Comparison of ENCODE assay signal across 34 cellular contexts in genomic region chr13:105168295-105168694, GRCh38.
"Had no signal": no experiment of that assay in that cellular context is flagged by ENCODE, and none has a peak within 500 bp of the region (broad histone marks: within the 10 kb centered on the region; RNA-seq: fewer than 3 reads in every experiment).

No MANE protein-coding gene starts in this region.

- H3K27me3 ChIP-seq: adrenal gland, ascending aorta, cardiac muscle cell had no signal

- H3K27ac ChIP-seq: adrenal gland, ascending aorta, cardiac muscle cell, VCaP had no signal

- ATAC-seq: activated CD8-positive, alpha-beta T cell treated with anti-CD3 and anti-CD28 coated beads, Interleukin-2, amount 10 ng/mL, durations not matched to agents 7 days and 5 days; activated naive CD4-positive, alpha-beta T cell treated with anti-CD3 and anti-CD28 coated beads, Interleukin-2, amount 50 U/mL, for 72 hours; activated T-cell treated with anti-CD3 and anti-CD28 coated beads, Interleukin-2, amount 50 U/mL, for 4 hours; activated T-cell treated with anti-CD3 and anti-CD28 coated beads, Interleukin-2, amount 50 U/mL, for 72 hours; activated T-helper 17 cell treated with anti-CD3 and anti-CD28 coated beads, Interleukin-2, amount 50 U/mL, for 72 hours had no signal

- H3K36me3 ChIP-seq: adrenal gland, ascending aorta, cardiac muscle cell had no signal

- DNase-seq: activated B cell treated with CpG ODN at 0.5 μM for 24 hours; activated CD4-positive, alpha-beta memory T cell treated with anti-CD3 and anti-CD28 coated beads, Interleukin-2, amount 10 ng/mL, durations not matched to agents 7 days and 5 days; activated CD4-positive, alpha-beta T cell treated with anti-CD3 and anti-CD28 coated beads for 48 hours; activated CD4-positive, alpha-beta T cell treated with anti-CD3 and anti-CD28 coated beads, Interleukin-2, amount 10 ng/mL, durations not matched to agents 7 days and 5 days; activated CD4-positive, alpha-beta T cell treated with anti-CD3 and anti-CD28 coated beads, Interleukin-2, amount 50 U/mL, for 48 hours; activated CD4-positive, CD25-positive, alpha-beta regulatory T cell treated with anti-CD3 and anti-CD28 coated beads, Interleukin-2, amount 50 U/mL, for 72 hours; activated CD8-positive, alpha-beta memory T cell treated with anti-CD3 and anti-CD28 coated beads for 24 hours; activated CD8-positive, alpha-beta memory T cell treated with anti-CD3 and anti-CD28 coated beads, Interleukin-2, amount 50 U/mL, for 4 hours; activated CD8-positive, alpha-beta T cell treated with anti-CD3 and anti-CD28 coated beads, Interleukin-2, amount 10 ng/mL, durations not matched to agents 7 days and 5 days; activated effector memory CD4-positive, alpha-beta T cell treated with anti-CD3 and anti-CD28 coated beads, Interleukin-2, amount 50 U/mL, for 16 hours; activated gamma-delta T cell treated with Interleukin-2 at 50 U/mL for 16 hours; activated naive CD4-positive, alpha-beta T cell; activated naive CD4-positive, alpha-beta T cell treated with anti-CD3 and anti-CD28 coated beads for 36 hours; activated naive CD4-positive, alpha-beta T cell treated with anti-CD3 and anti-CD28 coated beads, Interleukin-2, amount 50 U/mL, for 16 hours; activated naive CD8-positive, alpha-beta T cell treated with anti-CD3 and anti-CD28 coated beads for 36 hours; activated T-cell treated with anti-CD3 and anti-CD28 coated beads for 4 hours; activated T-cell treated with anti-CD3 and anti-CD28 coated beads, Interleukin-2, amount 50 U/mL, for 1 hour; activated T-cell treated with anti-CD3 and anti-CD28 coated beads, Interleukin-2, amount 50 U/mL, for 4 hours; activated T-cell treated with anti-CD3 and anti-CD28 coated beads, Interleukin-2, amount 50 U/mL, for 72 hours; adrenal gland; amygdala; anterior cingulate cortex; caudate nucleus; cerebellar nuclear complex; T-helper 1 cell; T-helper 2 cell; T-helper 9 cell had no signal

- FAIRE-seq: bronchial epithelial cell, TTC549 had no signal

- H3K4me3 ChIP-seq: adrenal gland, ascending aorta, cardiac muscle cell had no signal
